ENCODE assay signal across 8 cellular contexts in the genomic region with DNA sequence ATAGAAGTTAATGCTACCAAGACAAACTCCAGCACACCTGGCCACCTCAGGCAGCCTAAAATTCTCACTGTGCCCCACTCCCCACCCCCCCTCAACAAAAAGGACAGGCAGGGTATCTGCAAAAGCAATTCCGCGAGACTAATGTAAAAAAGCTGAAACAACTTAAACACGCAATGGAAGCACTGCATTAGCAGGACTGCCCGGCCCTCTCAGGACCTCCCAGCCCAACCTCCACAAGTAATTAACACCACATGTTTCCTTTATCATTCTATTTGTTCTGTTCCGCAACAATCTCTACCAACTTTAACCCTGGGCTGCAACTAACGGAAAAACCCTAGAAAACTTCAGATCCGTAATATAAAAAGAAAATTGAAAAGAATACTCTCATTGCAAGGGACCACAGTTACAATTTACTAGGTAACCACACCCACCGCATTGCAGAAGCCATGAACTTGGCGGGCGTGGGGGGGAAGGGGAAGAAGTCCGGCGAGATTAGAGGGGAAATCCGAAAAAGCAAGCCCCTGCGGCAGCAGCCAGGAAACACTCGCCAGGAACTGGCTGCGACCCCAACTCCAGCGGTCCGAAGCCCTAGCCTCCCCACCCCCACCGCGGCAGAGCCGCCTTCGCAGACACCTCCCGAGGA. TPM values are rescaled to one million over a fixed set of nuclear protein-coding genes. Genes with fewer than 3 reads are reported as not detected.
A peak's percentile ranks its signal among the peaks of the same experiment; 100 is the strongest.
DNase-seq lines count a peak whose midpoint lies in the region.

No MANE protein-coding gene starts in this region.

- H3K4me3 ChIP-seq in iPS-18a (ENCODE audit: low read length) (peak overlapping the region; percentile 88), subcutaneous abdominal adipose tissue (ENCODE audit: low read depth in 1 of 5, low read length in 5 of 5) (peak overlapping the region; percentile 74 to 82 (median 77))

- H3K9ac ChIP-seq in iPS-18a (ENCODE audit: low read length): peak overlapping the region; percentile 45
- peak overlapping the region in 4 of 5 donors; percentile 66 to 77 (median 74) for H3K9ac ChIP-seq in subcutaneous abdominal adipose tissue (ENCODE audit: low read length in 5 of 5)

- H3K4me1 ChIP-seq in iPS-18a (ENCODE audit: control insufficient read depth, low read depth, low read length) (peaks cover 20% of the 10 kb centered on the region), subcutaneous abdominal adipose tissue (ENCODE audit: control insufficient read depth in 5 of 5, insufficient read depth in 5 of 5, low read length in 5 of 5) (peaks cover 0 to 36% (median 30%) of the 10 kb centered on the region in 5 donors)

- peaks cover 7% of the 10 kb centered on the region for H3K4me1 Mint-ChIP-seq in activated naive CD8-positive, alpha-beta T cell (ENCODE audit: low read depth)

- no peak overlapping the region for H3K27ac Mint-ChIP-seq in activated naive CD8-positive, alpha-beta T cell

- H3K27ac ChIP-seq in iPS-18a (ENCODE audit: low read length) (no peak overlapping the region), subcutaneous abdominal adipose tissue (ENCODE audit: low read depth, low read length) (peak overlapping the region; percentile 42)

- DNase-seq in NCI-H1105 treated with DMSO at 0.1 percent for 48 hours (lab: John Stamatoyannopoulos, UW) (peak; percentile 21), NCI-H1105 (lab: John Stamatoyannopoulos, UW) (no peak), 8988T (no peak), H4 (ENCODE audit: low spot score) (no peak), UCSD-AML1 (lab: John Stamatoyannopoulos, UW; ENCODE audit: unreplicated experiment) (no peak)

- H3K36me3 ChIP-seq in iPS-18a (ENCODE audit: control insufficient read depth, low read depth, low read length) (no peaks in the 10 kb centered on the region), subcutaneous abdominal adipose tissue (ENCODE audit: control insufficient read depth in 5 of 5, insufficient read depth in 5 of 5, low read length in 5 of 5) (no peaks in the 10 kb centered on the region)

- H3K27me3 ChIP-seq in iPS-18a (ENCODE audit: control insufficient read depth, insufficient read depth, low read length): peaks cover 27% of the 10 kb centered on the region
- no peaks in the 10 kb centered on the region for H3K27me3 ChIP-seq in subcutaneous abdominal adipose tissue (ENCODE audit: control insufficient read depth in 5 of 5, insufficient read depth in 4 of 5, low read length in 5 of 5)

- H3K9me3 ChIP-seq in iPS-18a (ENCODE audit: control insufficient read depth, low read depth, low read length): no peaks in the 10 kb centered on the region
- no peaks in the 10 kb centered on the region for H3K9me3 ChIP-seq in subcutaneous abdominal adipose tissue (ENCODE audit: control insufficient read depth in 5 of 5, low read length in 5 of 5)

- peaks cover 3% of the 10 kb centered on the region for H3K36me3 Mint-ChIP-seq in activated naive CD8-positive, alpha-beta T cell

- H3K9me3 Mint-ChIP-seq in activated naive CD8-positive, alpha-beta T cell (ENCODE audit: low read depth): no peaks in the 10 kb centered on the region

- peaks cover 34% of the 10 kb centered on the region for H3K27me3 Mint-ChIP-seq in activated naive CD8-positive, alpha-beta T cell

- peak overlapping the region; percentile 72 for H3K4me3 Mint-ChIP-seq in activated naive CD8-positive, alpha-beta T cell

RNA-seq across cellular contexts. Expression of a gene that starts 1.3 kb away (rescaled TPM):
- total RNA-seq in H4 (2014; rRNA removed; shearing (Covaris generic)): 10.3 and 14.1 TPM in 2 replicates
